In genomic region chr16:69890114-69890890, GRCh38 we compare ENCODE assay signal across 8 cellular contexts.
A peak's percentile ranks its signal among the peaks of the same experiment; 100 is the strongest.
DNase-seq lines count a peak whose midpoint lies in the region; ATAC-seq, FAIRE-seq and TF ChIP-seq lines count a peak whose summit lies in the region.

No MANE protein-coding gene starts in this region.

- H3K4me3 Mint-ChIP-seq in GM23338: no peak overlapping the region

- H3K4me1 Mint-ChIP-seq in GM23338: peaks cover 8% of the 10 kb centered on the region; the same call in 2 of the 3 replicates

- H3K27me3 ChIP-seq in GM23338 (ENCODE audit: insufficient read depth): no peaks in the 10 kb centered on the region
- H3K27me3 ChIP-seq in ovary: no peaks in the 10 kb centered on the region

- H3K36me3 ChIP-seq in GM23338 (ENCODE audit: insufficient read depth): no peaks in the 10 kb centered on the region
- H3K36me3 ChIP-seq in ovary: no peaks in the 10 kb centered on the region

- peaks cover 1% of the 10 kb centered on the region for H3K27me3 Mint-ChIP-seq in GM23338 (ENCODE audit: insufficient read depth, low read depth, poor library complexity)

- H3K36me3 Mint-ChIP-seq in GM23338 (ENCODE audit: low read depth): peaks cover 17% of the 10 kb centered on the region

- H3K27ac Mint-ChIP-seq in GM23338: peak overlapping the region; percentile 86

- FAIRE-seq in GM19239 (lab: Jason Lieb, UNC): no peak

- H3K4me3 ChIP-seq in GM23338 (no peak overlapping the region), ovary (no peak overlapping the region)

- intact Hi-C loops in head of caudate nucleus (cut with DNase I) (no loop called here), ovary (cut with DNase I) (no loop called here)

- peaks cover 4% of the 10 kb centered on the region; the same call in 1 of the 2 replicates for H3K4me1 ChIP-seq in GM23338 (ENCODE audit: insufficient read depth)
- H3K4me1 ChIP-seq in ovary (ENCODE audit: insufficient read depth): peaks cover 5% of the 10 kb centered on the region

- H3K9me3 ChIP-seq in ovary: no peaks in the 10 kb centered on the region

- no peaks in the 10 kb centered on the region for H3K79me2 ChIP-seq in GM23338 (replicated peaks; ENCODE audit: insufficient read depth)

- no peak overlapping the region for H3K4me2 ChIP-seq in GM23338

- no peaks in the 10 kb centered on the region for H3K9me3 Mint-ChIP-seq in GM23338

- H3K27ac ChIP-seq in GM23338 (ENCODE audit: low read depth) (peak overlapping the region; percentile 96), ovary (peak overlapping the region; percentile 32 to 49)

- no peak for TF ChIP-seq POLR2A in ovary (IDR thresholded peaks at IDR 0.05)

- no peak for TF ChIP-seq CTCF in GM23338 (conservative IDR thresholded peaks at IDR 0.05; ENCODE audit: low read depth in 2 of 2)
- no peak for TF ChIP-seq CTCF in ovary (IDR thresholded peaks at IDR 0.05)

- 52 to 56% (median 55%) methylated on average over 16 to 17 of the region's 17 CpGs for WGBS in ovary, 3 donors

- ATAC-seq in GM23338: peak; percentile 78
- ATAC-seq in SK-N-SH treated with all-trans-retinoic acid at 6 μM for 48 hours: peak; percentile 24; the same call in 1 of the 3 replicates
- no peak for ATAC-seq in HG02970 (IDR thresholded peaks at IDR 0.05; ENCODE audit: low FRiP score, unreplicated experiment)
- ATAC-seq in HG02798 (IDR thresholded peaks at IDR 0.05; ENCODE audit: poor library complexity, unreplicated experiment): no peak

- no peak overlapping the region for H2AFZ ChIP-seq in GM23338

- H3K9me2 ChIP-seq in GM23338 (ENCODE audit: insufficient read depth): 0 out of 2 replicates have a peak, but pooled peaks cover 3% of the 10 kb centered on the region

- peaks cover 5% of the 10 kb centered on the region; the same call in 1 of the 2 replicates for H3F3A ChIP-seq in GM23338 (replicated peaks; ENCODE audit: low read depth)

- TF ChIP-seq EP300 in ovary (IDR thresholded peaks at IDR 0.05): no peak

- no peaks in the 10 kb centered on the region; the same call in 1 of the 2 replicates for H4K20me1 ChIP-seq in GM23338 (replicated peaks; ENCODE audit: insufficient read depth)

- peak; percentile 77 for DNase-seq in GM23338 (ENCODE audit: low spot score)
- DNase-seq in head of caudate nucleus: peak; percentile 59 to 95 (median 87)
- peak; percentile 19 to 58 (median 39) for DNase-seq in ovary
- DNase-seq in GM19239 (ENCODE audit: insufficient read length, low spot score): no peak
- DNase-seq in HUDEP-2 (lab: John Stamatoyannopoulos, UW; ENCODE audit: unreplicated experiment in 76 of 76): no peak

TF ChIP-seq in GM23338, 12 proteins besides CTCF, POLR2A, EP300 and RAD21 (continues in another document):
- TF ChIP-seq JUNB (IDR thresholded peaks at IDR 0.05; ENCODE audit: unreplicated experiment): no peak

TF ChIP-seq in SK-N-SH treated with all-trans-retinoic acid at 6 μM for 48 hours, 23 proteins besides CTCF, POLR2A, EP300 and RAD21:
- TF ChIP-seq SNAI2 (CRISPR knock-in tag; IDR thresholded peaks at IDR 0.05): no peak
- no peak for TF ChIP-seq ZFP30 (CRISPR knock-in tag; IDR thresholded peaks at IDR 0.05)
- TF ChIP-seq TSHZ2 (CRISPR knock-in tag; IDR thresholded peaks at IDR 0.05): 0 out of 2 replicates have a peak, but pooled peaks have one; percentile 53
- no peak for TF ChIP-seq ZNF8 (CRISPR knock-in tag; IDR thresholded peaks at IDR 0.05)

Comparison
In these comparisons a context has a peak if more than half of its experiments do, and no peak if none do; other contexts are left out.
1. ATAC-seq: peak in GM23338 (single experiment) and SK-N-SH treated with all-trans-retinoic acid at 6 μM for 48 hours (single experiment); none in HG02970 (single experiment) and HG02798 (single experiment).
2. DNase-seq: peak in GM23338 (single experiment), head of caudate nucleus (42 of 42) and ovary (5 of 5); none in GM19239 (single experiment) and HUDEP-2 (0 of 76).